In the genomic region with DNA sequence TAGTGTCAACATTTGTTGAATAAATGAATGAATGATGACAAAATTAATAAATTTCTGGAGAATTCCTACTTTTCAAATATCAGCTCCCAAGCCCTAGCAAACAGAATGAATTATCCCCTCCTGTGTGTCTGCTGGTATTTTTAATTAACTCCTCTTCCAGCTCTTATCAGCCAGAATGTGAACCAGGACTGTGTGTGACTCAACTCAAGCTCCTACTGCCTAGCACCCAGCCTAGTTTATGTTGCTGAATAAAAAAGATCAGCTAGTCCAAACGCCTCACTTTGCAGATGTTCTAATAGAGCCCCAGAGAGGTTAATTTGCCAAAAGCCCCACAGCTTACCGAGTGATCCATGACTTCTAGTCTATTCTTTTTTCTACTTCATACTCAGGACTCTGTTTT, we compare ENCODE assay signal across 14 cellular contexts. TPM values are rescaled to one million over a fixed set of nuclear protein-coding genes. Genes with fewer than 3 reads are reported as not detected.
A peak's percentile ranks its signal among the peaks of the same experiment; 100 is the strongest.
DNase-seq lines count a peak whose midpoint lies in the region; ATAC-seq and TF ChIP-seq lines count a peak whose summit lies in the region.
"Had no signal": no experiment of that assay in that cellular context is flagged by ENCODE, and none has a peak within 500 bp of the region (broad histone marks: within the 10 kb centered on the region; RNA-seq: fewer than 3 reads in every experiment).

No MANE protein-coding gene starts in this region.

- no peaks in the 10 kb centered on the region for H3K4me1 Mint-ChIP-seq in HFFc6 (ENCODE audit: low read depth)
- H3K4me1 Mint-ChIP-seq: B cell had no signal

- DNase-seq in Right ventricle myocardium inferior (ENCODE audit: missing footprints), result no peak
- no peak for DNase-seq in cardiac septum (ENCODE audit: low spot score)
- DNase-seq in choroid plexus epithelial cell (ENCODE audit: low read depth), result peak; percentile 11
- DNase-seq in left ventricle myocardium superior, result no peak
- DNase-seq in mucosa of gallbladder (ENCODE audit: low spot score), result no peak
- DNase-seq in HFFc6, result no peak
- no peak for DNase-seq in A172 (ENCODE audit: low spot score)
- DNase-seq: Calu3; CD8-positive, alpha-beta T cell; DMS79 treated with DMSO at 0.1 percent for 48 hours; GF-D8; H9 had no signal

- H3K4me3 Mint-ChIP-seq in HFFc6, result no peak overlapping the region
- H3K4me3 Mint-ChIP-seq: B cell; CD8-positive, alpha-beta T cell; H9 had no signal

- no peaks in the 10 kb centered on the region for H3K36me3 Mint-ChIP-seq in HFFc6 (ENCODE audit: low read depth)
- H3K36me3 Mint-ChIP-seq: CD8-positive, alpha-beta T cell had no signal

- intact Hi-C loops in Right ventricle myocardium inferior (cut with DNase I), result loop anchor here (5.0 kb wide), 1 partner anchor 50 kb away; a partner anchor contains a TSS
- intact Hi-C loops in cardiac septum (cut with DNase I), result no loop called here
- intact Hi-C loops in left ventricle myocardium superior (cut with micrococcal nuclease), result no loop called here

- no peak for TF ChIP-seq CTCF in choroid plexus epithelial cell (conservative IDR thresholded peaks at IDR 0.05; ENCODE audit: low read depth, low read length)
- TF ChIP-seq CTCF in HFFc6 (IDR thresholded peaks at IDR 0.05), result no peak

- ATAC-seq in Right ventricle myocardium inferior, result peak; percentile 77
- ATAC-seq in left ventricle myocardium superior, result peak; percentile 87
- ATAC-seq: CD8-positive, alpha-beta T cell had no signal

- no peaks in the 10 kb centered on the region for H3K9me3 Mint-ChIP-seq in HFFc6

- no peak overlapping the region for H3K27ac Mint-ChIP-seq in HFFc6
- H3K27ac Mint-ChIP-seq: B cell; CD8-positive, alpha-beta T cell had no signal

- no peak overlapping the region for H3K4me3 ChIP-seq in choroid plexus epithelial cell (ENCODE audit: low read depth, low read length)
- H3K4me3 ChIP-seq: BLaER1 treated with 17β-estradiol and CSF1 and Interleukin-3, amounts not matched to agents 10 nM and 100 nM had no signal

- H3K27me3 Mint-ChIP-seq in HFFc6 (ENCODE audit: insufficient read depth), result peaks cover 22% of the 10 kb centered on the region
- H3K27me3 Mint-ChIP-seq: B cell had no signal

RNA-seq across cellular contexts. Expression of a gene that starts 50.3 kb away (rescaled TPM):
- total RNA-seq in Right ventricle myocardium inferior (5.4 TPM), cardiac septum (7.9 TPM), left ventricle myocardium superior (5.3 TPM), mucosa of gallbladder (28.9 TPM)
- 1 to 10 TPM; 3.7 to 6.5 (median 5.5) TPM for total RNA-seq in HFFc6 (2021; fragmentation: NEBNext Ultra II Directional; extraction: Animal tissue kit (Norgen Biotek cat#: 25700))
- total RNA-seq in A172 (2014; rRNA removed; shearing (Covaris generic)), result 7.0 and 14.4 TPM in 2 replicates
